In the genomic region with DNA sequence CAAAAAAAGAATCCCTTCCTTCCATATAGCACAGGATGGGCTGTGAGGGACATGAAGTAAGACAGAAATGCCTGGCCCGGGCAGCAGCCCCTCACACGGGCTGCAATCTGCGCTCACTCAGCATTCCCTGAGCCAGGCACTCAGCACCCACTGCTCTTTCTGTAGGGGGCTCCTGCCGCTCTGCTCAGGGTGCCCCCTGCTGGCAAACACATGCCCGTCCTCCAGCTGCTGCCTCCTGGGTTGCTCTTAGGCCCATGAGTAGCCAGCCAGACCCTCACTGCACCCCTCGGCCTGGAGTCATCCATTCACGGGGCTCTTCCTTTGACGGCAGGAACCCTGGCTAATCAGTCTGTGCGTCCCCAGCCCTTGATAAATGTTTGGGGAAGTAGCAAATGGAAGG, we compare ENCODE assay signal across 1 cellular context.
TF ChIP-seq lines count a peak whose summit lies in the region.

No MANE protein-coding gene starts in this region.

TF ChIP-seq in HCT116, 20 proteins besides CTCF, POLR2A, EP300 and RAD21 (continued from another document):
- TF ChIP-seq, protein P1, sequence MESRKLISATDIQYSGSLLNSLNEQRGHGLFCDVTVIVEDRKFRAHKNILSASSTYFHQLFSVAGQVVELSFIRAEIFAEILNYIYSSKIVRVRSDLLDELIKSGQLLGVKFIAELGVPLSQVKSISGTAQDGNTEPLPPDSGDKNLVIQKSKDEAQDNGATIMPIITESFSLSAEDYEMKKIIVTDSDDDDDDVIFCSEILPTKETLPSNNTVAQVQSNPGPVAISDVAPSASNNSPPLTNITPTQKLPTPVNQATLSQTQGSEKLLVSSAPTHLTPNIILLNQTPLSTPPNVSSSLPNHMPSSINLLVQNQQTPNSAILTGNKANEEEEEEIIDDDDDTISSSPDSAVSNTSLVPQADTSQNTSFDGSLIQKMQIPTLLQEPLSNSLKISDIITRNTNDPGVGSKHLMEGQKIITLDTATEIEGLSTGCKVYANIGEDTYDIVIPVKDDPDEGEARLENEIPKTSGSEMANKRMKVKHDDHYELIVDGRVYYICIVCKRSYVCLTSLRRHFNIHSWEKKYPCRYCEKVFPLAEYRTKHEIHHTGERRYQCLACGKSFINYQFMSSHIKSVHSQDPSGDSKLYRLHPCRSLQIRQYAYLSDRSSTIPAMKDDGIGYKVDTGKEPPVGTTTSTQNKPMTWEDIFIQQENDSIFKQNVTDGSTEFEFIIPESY (IDR thresholded peaks at IDR 0.05; ENCODE audit: extremely low read depth, insufficient replicate concordance, low read length) = no peak
- TF ChIP-seq CEBPB (IDR thresholded peaks at IDR 0.05; ENCODE audit: low read depth) (no peak), EZH2 (IDR thresholded peaks at IDR 0.05) (no peak), ELF1 (IDR thresholded peaks at IDR 0.05; ENCODE audit: borderline replicate concordance, low read depth) (no peak), SP1 (IDR thresholded peaks at IDR 0.05; ENCODE audit: low read depth) (no peak), JUND (IDR thresholded peaks at IDR 0.05) (no peak), SRF (IDR thresholded peaks at IDR 0.05; ENCODE audit: low read depth) (no peak), ZFX (IDR thresholded peaks at IDR 0.05) (no peak), EGR1 (IDR thresholded peaks at IDR 0.05; ENCODE audit: low read depth) (no peak), YY1 (IDR thresholded peaks at IDR 0.05; ENCODE audit: extremely low read depth, insufficient replicate concordance, low read depth, low read length) (no peak), FOSL1 (IDR thresholded peaks at IDR 0.05; ENCODE audit: low read depth) (no peak)
